In genomic region chr14:68807148-68807600, GRCh38 we compare ENCODE assay signal across 8 cellular contexts. TPM values are rescaled to one million over a fixed set of nuclear protein-coding genes. Genes with fewer than 3 reads are reported as not detected.
DNase-seq lines count a peak whose midpoint lies in the region; ATAC-seq, FAIRE-seq and TF ChIP-seq lines count a peak whose summit lies in the region.

No MANE protein-coding gene starts in this region.

- DNase-seq in DMS53 treated with DMSO at 0.1 percent for 48 hours (lab: John Stamatoyannopoulos, UW; ENCODE audit: unreplicated experiment) (peak; percentile 58), NB4 (ENCODE audit: low read depth) (peak; percentile 71), mesenchymal stem cell (peak; percentile 96), urothelium cell line (ENCODE audit: low spot score) (peak; percentile 68), NCI-H748 (lab: John Stamatoyannopoulos, UW; ENCODE audit: unreplicated experiment) (no peak), NCI-H146 (lab: John Stamatoyannopoulos, UW) (no peak)

- H3K23ac ChIP-seq in mesenchymal stem cell (ENCODE audit: low read length in 2 of 2): no peak overlapping the region

- peak overlapping the region; percentile 72 to 92 for H3K18ac ChIP-seq in mesenchymal stem cell (ENCODE audit: low read depth in 1 of 2, low read length in 2 of 2)

- peaks cover 15% of the 10 kb centered on the region for H3K79me1 ChIP-seq in mesenchymal stem cell (replicated peaks; ENCODE audit: low read length, poor library complexity, severe bottlenecking)

- H3K9ac ChIP-seq in mesenchymal stem cell (ENCODE audit: low read length): peak overlapping the region; percentile 71

- no peaks in the 10 kb centered on the region for H3K36me3 ChIP-seq in mesenchymal stem cell (ENCODE audit: control insufficient read depth in 1 of 2, insufficient read depth in 2 of 2, low read depth in 1 of 2, low read length in 2 of 2)

- H2AFZ ChIP-seq in mesenchymal stem cell (ENCODE audit: low read depth, low read length): no peak overlapping the region

- no peak overlapping the region for H2AK5ac ChIP-seq in mesenchymal stem cell (ENCODE audit: low read length, severe bottlenecking)

- no peak for ATAC-seq in GM18502 (IDR thresholded peaks at IDR 0.05; ENCODE audit: poor library complexity, unreplicated experiment)

- H2BK120ac ChIP-seq in mesenchymal stem cell (ENCODE audit: low read depth, low read length): peak overlapping the region; percentile 74

- H3K4me1 ChIP-seq in mesenchymal stem cell (ENCODE audit: control insufficient read depth, insufficient read depth, low read depth, low read length): peaks cover 23% of the 10 kb centered on the region

- peak; percentile 87 for FAIRE-seq in urothelium cell line (lab: Jason Lieb, UNC)

- no peaks in the 10 kb centered on the region for H3K27me3 ChIP-seq in mesenchymal stem cell (ENCODE audit: control insufficient read depth in 1 of 2, insufficient read depth in 1 of 2, low read length in 2 of 2)

- H3K14ac ChIP-seq in mesenchymal stem cell (ENCODE audit: low read length in 2 of 2): peak overlapping the region in 1 of 2 experiments; percentile 36

- no peak overlapping the region for H2BK5ac ChIP-seq in mesenchymal stem cell (ENCODE audit: low read depth, low read length, poor library complexity, severe bottlenecking)

- H3K4me3 ChIP-seq in NB4 (ENCODE audit: low read depth, low read length) (no peak overlapping the region), mesenchymal stem cell (ENCODE audit: insufficient read depth in 1 of 2, low read depth in 1 of 2, low read length in 2 of 2) (no peak overlapping the region)

- peak overlapping the region; percentile 14 for H3K27ac ChIP-seq in cingulate gyrus (ENCODE audit: low read depth, low read length)
- peak overlapping the region; percentile 74 for H3K27ac ChIP-seq in mesenchymal stem cell (ENCODE audit: low read length, poor library complexity, severe bottlenecking)

- 3% methylated on average over 10 of the region's 10 CpGs for WGBS in mesenchymal stem cell

- H4K8ac ChIP-seq in mesenchymal stem cell (ENCODE audit: low read length): peak overlapping the region; percentile 39

- TF ChIP-seq POLR2A in NB4 (IDR thresholded peaks at IDR 0.05; ENCODE audit: extremely low read depth, insufficient read length): no peak

- no peak overlapping the region for H2BK15ac ChIP-seq in mesenchymal stem cell (ENCODE audit: low read depth, poor library complexity, severe bottlenecking)

- peak overlapping the region; percentile 77 for H4K91ac ChIP-seq in mesenchymal stem cell (ENCODE audit: low read length)

- TF ChIP-seq CTCF in NB4 (IDR thresholded peaks at IDR 0.05; ENCODE audit: low read depth, low read length): no peak

- H3K9me3 ChIP-seq in mesenchymal stem cell (ENCODE audit: control insufficient read depth, low read length): peaks cover 2% of the 10 kb centered on the region

- peak overlapping the region; percentile 78 to 97 for H3K4ac ChIP-seq in mesenchymal stem cell (ENCODE audit: low read depth in 1 of 2, low read length in 2 of 2)

- H2BK12ac ChIP-seq in mesenchymal stem cell (ENCODE audit: low read length in 2 of 2): peak overlapping the region; percentile 28 to 82

- no peak overlapping the region for H3K4me2 ChIP-seq in mesenchymal stem cell (ENCODE audit: low read length, poor library complexity, severe bottlenecking)

RNA-seq across cellular contexts. Expression of gene ZFP36L1, which starts 14.3 kb away (rescaled TPM):
- polyA plus RNA-seq in mesenchymal stem cell (2013, experiment 1 of 2): 407 TPM
- 408 TPM for polyA plus RNA-seq in mesenchymal stem cell (2013, experiment 2 of 2)

Comparison
In these comparisons a context has a peak if more than half of its experiments do, and no peak if none do; other contexts are left out.
1. DNase-seq: peak in DMS53 treated with DMSO at 0.1 percent for 48 hours (single experiment), NB4 (single experiment), mesenchymal stem cell (single experiment) and urothelium cell line (single experiment); none in NCI-H748 (single experiment) and NCI-H146 (single experiment).